ENCODE assay signal across 9 cellular contexts in the genomic region with DNA sequence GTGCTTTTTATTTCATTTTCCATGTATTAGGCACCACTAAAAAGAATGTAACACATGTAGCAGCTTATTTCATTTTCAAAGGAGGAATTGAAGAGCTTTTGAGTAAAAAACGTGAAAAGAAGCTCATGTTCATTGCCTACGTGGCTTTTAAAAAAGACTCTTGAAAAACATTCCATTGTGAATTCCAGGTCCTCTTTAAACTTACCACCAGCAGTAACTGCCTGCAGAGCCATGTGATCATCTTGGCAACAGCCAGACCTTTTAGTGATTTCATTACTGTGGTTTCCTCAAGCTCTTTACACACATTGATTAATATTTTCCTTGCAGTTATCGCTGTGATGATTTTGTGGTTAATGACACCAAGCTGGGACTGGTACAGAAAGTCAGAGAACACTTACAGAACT. TPM values are rescaled to one million over a fixed set of nuclear protein-coding genes. Genes with fewer than 3 reads are reported as not detected.
A peak's percentile ranks its signal among the peaks of the same experiment; 100 is the strongest.
DNase-seq lines count a peak whose midpoint lies in the region.
"Had no signal": no experiment of that assay in that cellular context is flagged by ENCODE, and none has a peak within 500 bp of the region (broad histone marks: within the 10 kb centered on the region; RNA-seq: fewer than 3 reads in every experiment).

No MANE protein-coding gene starts in this region.

- no peak overlapping the region for H3K4me3 ChIP-seq in ectodermal cell (ENCODE audit: insufficient read depth, low read depth, low read length)

- H3K36me3 ChIP-seq in ectodermal cell (ENCODE audit: control insufficient read depth, insufficient read depth, low read length), result no peaks in the 10 kb centered on the region

- H3K4me1 ChIP-seq in ectodermal cell (ENCODE audit: control insufficient read depth, insufficient read depth, low read length), result peaks cover 11% of the 10 kb centered on the region

- peak overlapping the region; percentile 75 for H3K27ac ChIP-seq in ectodermal cell (ENCODE audit: insufficient read depth, low read depth, low read length, poor library complexity, severe bottlenecking)
- H3K27ac ChIP-seq: KMS-11 had no signal

- H3K9me3 ChIP-seq in ectodermal cell (ENCODE audit: control insufficient read depth, low read length), result no peaks in the 10 kb centered on the region

- peak; percentile 45 for DNase-seq in DMS79 treated with DMSO at 0.1 percent for 48 hours (lab: John Stamatoyannopoulos, UW)
- peak; percentile 6 for DNase-seq in NCI-H2081 treated with DMSO at 0.1 percent for 48 hours (lab: John Stamatoyannopoulos, UW)
- DNase-seq in midbrain (lab: John Stamatoyannopoulos, UW), result peak; percentile 8
- no peak for DNase-seq in activated CD8-positive, alpha-beta memory T cell treated with anti-CD3 and anti-CD28 coated beads for 24 hours
- DNase-seq in NCI-H748 treated with DMSO at 0.1 percent for 48 hours (lab: John Stamatoyannopoulos, UW), result no peak
- no peak for DNase-seq in SIG-M5 treated with dmso at 0.1 percent for 504 hours (lab: John Stamatoyannopoulos, UW; ENCODE audit: unreplicated experiment)
- no peak for DNase-seq in RPMI8226

- no peaks in the 10 kb centered on the region for H3K27me3 ChIP-seq in ectodermal cell (ENCODE audit: control insufficient read depth, insufficient read depth, low read length, poor library complexity, severe bottlenecking)

- 35 to 36% methylated on average over 3 of the region's 3 CpGs for WGBS in ectodermal cell, 2 experiments

RNA-seq across cellular contexts. Expression of a gene that starts 43.8 kb away (rescaled TPM):
- 0.69 TPM for polyA plus RNA-seq in ectodermal cell (2013, experiment 1 of 4)
- 0.60 TPM for polyA plus RNA-seq in ectodermal cell (2013, experiment 2 of 4)
- polyA plus RNA-seq in ectodermal cell (2013, experiment 3 of 4), result 0.64 TPM
- 0.36 TPM for polyA plus RNA-seq in ectodermal cell (2013, experiment 4 of 4)

RNA-seq across cellular contexts. Expression of a gene that starts 49.0 kb away (rescaled TPM):
- polyA plus RNA-seq in ectodermal cell (2013, experiment 1 of 4), result 47.8 TPM
- 43.7 TPM for polyA plus RNA-seq in ectodermal cell (2013, experiment 2 of 4)
- 36.6 TPM for polyA plus RNA-seq in ectodermal cell (2013, experiment 3 of 4)
- polyA plus RNA-seq in ectodermal cell (2013, experiment 4 of 4), result 40.9 TPM

Comparison
In these comparisons a context has a peak if more than half of its experiments do, and no peak if none do; other contexts are left out.
1. DNase-seq: peak in DMS79 treated with DMSO at 0.1 percent for 48 hours (single experiment), NCI-H2081 treated with DMSO at 0.1 percent for 48 hours (single experiment) and midbrain (single experiment); none in activated CD8-positive, alpha-beta memory T cell treated with anti-CD3 and anti-CD28 coated beads for 24 hours (single experiment), NCI-H748 treated with DMSO at 0.1 percent for 48 hours (single experiment), SIG-M5 treated with dmso at 0.1 percent for 504 hours (single experiment) and RPMI8226 (single experiment).